Comparison of ENCODE assay signal across 39 cellular contexts in the genomic region with DNA sequence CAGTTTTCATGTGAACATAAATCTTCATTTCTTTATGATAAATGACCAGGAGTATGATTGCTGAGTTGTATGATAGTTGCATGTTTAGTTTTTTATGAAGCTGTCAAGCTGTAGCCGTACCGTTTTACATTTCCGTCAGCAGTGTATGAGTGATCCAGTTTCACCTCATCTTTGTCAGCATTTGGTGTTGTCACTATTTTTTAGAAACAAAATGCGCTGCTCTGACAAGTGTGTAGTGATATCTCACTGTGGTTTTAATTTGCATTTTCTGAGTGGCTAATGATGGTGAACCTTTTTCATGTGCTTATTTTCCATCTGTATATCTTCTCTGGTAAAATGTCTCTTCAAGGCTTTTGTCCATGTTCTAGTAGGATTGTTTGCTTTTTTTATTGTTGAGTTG. TPM values are rescaled to one million over a fixed set of nuclear protein-coding genes. Genes with fewer than 3 reads are reported as not detected.
"Had no signal": no experiment of that assay in that cellular context is flagged by ENCODE, and none has a peak within 500 bp of the region (broad histone marks: within the 10 kb centered on the region; RNA-seq: fewer than 3 reads in every experiment).

No MANE protein-coding gene starts in this region.

- H3K4me3 ChIP-seq: adrenal gland, body of pancreas, esophagus squamous epithelium had no signal

- H3K4me1 Mint-ChIP-seq: activated CD4-positive, alpha-beta T cell treated with anti-CD3 and anti-CD28 coated beads for 36 hours; activated CD4-positive, alpha-beta T cell treated with anti-CD3 and anti-CD28 coated beads, Interleukin-2, amount 10 ng/mL, durations not matched to agents 24 days and 14 days; activated CD8-positive, alpha-beta memory T cell treated with anti-CD3 and anti-CD28 coated beads, Interleukin-2, amount 10 ng/mL, durations not matched to agents 7 days and 5 days; activated naive CD4-positive, alpha-beta T cell treated with anti-CD3 and anti-CD28 coated beads, Interleukin-2, amount 50 U/mL, for 24 hours; activated naive CD8-positive, alpha-beta T cell treated with anti-CD3 and anti-CD28 coated beads for 36 hours; activated naive CD8-positive, alpha-beta T cell treated with anti-CD3 and anti-CD28 coated beads, Interleukin-2, amount 50 U/mL, for 24 hours; T-helper 17 cell had no signal

- ATAC-seq: activated CD4-positive, alpha-beta T cell treated with anti-CD3 and anti-CD28 coated beads for 36 hours; activated CD8-positive, alpha-beta memory T cell treated with anti-CD3 and anti-CD28 coated beads, Interleukin-2, amount 10 ng/mL, durations not matched to agents 7 days and 5 days; activated CD8-positive, alpha-beta T cell treated with anti-CD3 and anti-CD28 coated beads, Interleukin-2, amount 10 ng/mL, durations not matched to agents 7 days and 5 days; activated naive CD8-positive, alpha-beta T cell treated with anti-CD3 and anti-CD28 coated beads, Interleukin-2, amount 50 U/mL, for 24 hours; body of pancreas; T-helper 17 cell had no signal

- H3K9me3 ChIP-seq: adrenal gland, body of pancreas had no signal

- H3K4me3 Mint-ChIP-seq: activated CD4-positive, alpha-beta memory T cell treated with anti-CD3 and anti-CD28 coated beads for 36 hours; activated CD4-positive, alpha-beta T cell treated with anti-CD3 and anti-CD28 coated beads for 36 hours; activated CD4-positive, alpha-beta T cell treated with anti-CD3 and anti-CD28 coated beads, Interleukin-2, amount 10 ng/mL, durations not matched to agents 24 days and 14 days; activated CD8-positive, alpha-beta memory T cell treated with anti-CD3 and anti-CD28 coated beads, Interleukin-2, amount 10 ng/mL, durations not matched to agents 7 days and 5 days; activated CD8-positive, alpha-beta T cell treated with anti-CD3 and anti-CD28 coated beads, Interleukin-2, amount 10 ng/mL, durations not matched to agents 7 days and 5 days; activated naive CD4-positive, alpha-beta T cell treated with anti-CD3 and anti-CD28 coated beads for 36 hours; activated naive CD4-positive, alpha-beta T cell treated with anti-CD3 and anti-CD28 coated beads, Interleukin-2, amount 50 U/mL, for 24 hours; activated naive CD8-positive, alpha-beta T cell treated with anti-CD3 and anti-CD28 coated beads for 36 hours; activated naive CD8-positive, alpha-beta T cell treated with anti-CD3 and anti-CD28 coated beads, Interleukin-2, amount 50 U/mL, for 24 hours; activated T-helper 1 cell treated with anti-CD3 and anti-CD28 coated beads, Interleukin-12 subunit alpha, Interleukin-12 subunit beta, Interleukin-2, Interleukin-4 antibody, amounts not matched to agents 30 ng/mL and 10 ng/mL and 1 ng/mL, durations not matched to agents 14 hours and 24 hours and 36 hours; T-helper 17 cell; T-helper 2 cell treated with Interferon-gamma antibody and Interleukin-4, amounts not matched to agents 5 μg/mL and 100 μg/mL, for 36 hours had no signal

- H3K27me3 Mint-ChIP-seq: activated CD4-positive, alpha-beta memory T cell treated with anti-CD3 and anti-CD28 coated beads for 36 hours; activated CD4-positive, alpha-beta T cell treated with anti-CD3 and anti-CD28 coated beads, Interleukin-2, amount 10 ng/mL, durations not matched to agents 24 days and 14 days; activated CD8-positive, alpha-beta memory T cell treated with anti-CD3 and anti-CD28 coated beads, Interleukin-2, amount 10 ng/mL, durations not matched to agents 7 days and 5 days; activated naive CD8-positive, alpha-beta T cell treated with anti-CD3 and anti-CD28 coated beads for 36 hours; activated naive CD8-positive, alpha-beta T cell treated with anti-CD3 and anti-CD28 coated beads, Interleukin-2, amount 50 U/mL, for 24 hours; T-helper 17 cell had no signal

- H3K9me3 Mint-ChIP-seq: activated CD4-positive, alpha-beta T cell treated with anti-CD3 and anti-CD28 coated beads, Interleukin-2, amount 10 ng/mL, durations not matched to agents 24 days and 14 days; activated naive CD4-positive, alpha-beta T cell treated with anti-CD3 and anti-CD28 coated beads for 36 hours; activated naive CD4-positive, alpha-beta T cell treated with anti-CD3 and anti-CD28 coated beads, Interleukin-2, amount 50 U/mL, for 24 hours; activated naive CD8-positive, alpha-beta T cell treated with anti-CD3 and anti-CD28 coated beads for 36 hours; activated naive CD8-positive, alpha-beta T cell treated with anti-CD3 and anti-CD28 coated beads, Interleukin-2, amount 50 U/mL, for 24 hours; activated T-helper 1 cell treated with anti-CD3 and anti-CD28 coated beads, Interleukin-12 subunit alpha, Interleukin-12 subunit beta, Interleukin-2, Interleukin-4 antibody, amounts not matched to agents 30 ng/mL and 10 ng/mL and 1 ng/mL, durations not matched to agents 14 hours and 24 hours and 36 hours; T-helper 2 cell treated with Interferon-gamma antibody and Interleukin-4, amounts not matched to agents 5 μg/mL and 100 μg/mL, for 36 hours had no signal

- H3K27ac ChIP-seq: adrenal gland, body of pancreas, epithelial cell of prostate, esophagus squamous epithelium had no signal

- FAIRE-seq: colon, endometrium, endothelial cell of umbilical vein had no signal

- DNase-seq: activated CD4-positive, alpha-beta memory T cell treated with anti-CD3 and anti-CD28 coated beads for 36 hours; activated CD4-positive, alpha-beta T cell treated with anti-CD3 and anti-CD28 coated beads for 36 hours; activated CD4-positive, alpha-beta T cell treated with anti-CD3 and anti-CD28 coated beads, Interleukin-2, amount 10 ng/mL, durations not matched to agents 24 days and 14 days; activated CD4-positive, CD25-positive, alpha-beta regulatory T cell; activated CD4-positive, CD25-positive, alpha-beta regulatory T cell treated with anti-CD3 and anti-CD28 coated beads, Interleukin-2, amount 50 U/mL, for 72 hours; activated CD8-positive, alpha-beta memory T cell treated with anti-CD3 and anti-CD28 coated beads, Interleukin-2, amount 10 ng/mL, durations not matched to agents 7 days and 5 days; activated CD8-positive, alpha-beta memory T cell treated with anti-CD3 and anti-CD28 coated beads, Interleukin-2, amount 50 U/mL, for 4 hours; activated CD8-positive, alpha-beta T cell treated with anti-CD3 and anti-CD28 coated beads, Interleukin-2, amount 10 ng/mL, durations not matched to agents 7 days and 5 days; activated effector memory CD4-positive, alpha-beta T cell treated with anti-CD3 and anti-CD28 coated beads, Interleukin-2, amount 50 U/mL, for 16 hours; activated naive CD4-positive, alpha-beta T cell treated with anti-CD3 and anti-CD28 coated beads for 36 hours; activated naive CD8-positive, alpha-beta T cell treated with anti-CD3 and anti-CD28 coated beads for 36 hours; activated naive CD8-positive, alpha-beta T cell treated with anti-CD3 and anti-CD28 coated beads, Interleukin-2, amount 50 U/mL, for 24 hours; activated T-cell treated with anti-CD3 and anti-CD28 coated beads, Interleukin-2, amount 50 U/mL, for 1 hour; activated T-cell treated with anti-CD3 and anti-CD28 coated beads, Interleukin-2, amount 50 U/mL, for 48 hours; adrenal gland; amygdala; aorta; body of pancreas; caudate nucleus; cortex of kidney; dermis blood vessel endothelial cell; effector CD8-positive, alpha-beta T cell; esophagus squamous epithelium; head of caudate nucleus; T-helper 1 cell; T-helper 17 cell had no signal

- H3K27ac Mint-ChIP-seq: activated CD4-positive, alpha-beta memory T cell treated with anti-CD3 and anti-CD28 coated beads for 36 hours; activated CD4-positive, alpha-beta T cell treated with anti-CD3 and anti-CD28 coated beads for 36 hours; activated CD4-positive, alpha-beta T cell treated with anti-CD3 and anti-CD28 coated beads, Interleukin-2, amount 10 ng/mL, durations not matched to agents 24 days and 14 days; activated CD8-positive, alpha-beta memory T cell treated with anti-CD3 and anti-CD28 coated beads, Interleukin-2, amount 10 ng/mL, durations not matched to agents 7 days and 5 days; activated CD8-positive, alpha-beta T cell treated with anti-CD3 and anti-CD28 coated beads, Interleukin-2, amount 10 ng/mL, durations not matched to agents 7 days and 5 days; activated naive CD4-positive, alpha-beta T cell treated with anti-CD3 and anti-CD28 coated beads for 36 hours; activated naive CD4-positive, alpha-beta T cell treated with anti-CD3 and anti-CD28 coated beads, Interleukin-2, amount 50 U/mL, for 24 hours; activated naive CD8-positive, alpha-beta T cell treated with anti-CD3 and anti-CD28 coated beads for 36 hours; activated naive CD8-positive, alpha-beta T cell treated with anti-CD3 and anti-CD28 coated beads, Interleukin-2, amount 50 U/mL, for 24 hours; activated T-helper 1 cell treated with anti-CD3 and anti-CD28 coated beads, Interleukin-12 subunit alpha, Interleukin-12 subunit beta, Interleukin-2, Interleukin-4 antibody, amounts not matched to agents 30 ng/mL and 10 ng/mL and 1 ng/mL, durations not matched to agents 14 hours and 24 hours and 36 hours; activated T-helper 2 cell treated with anti-CD3 and anti-CD28 coated beads, Interferon-gamma antibody, Interleukin-2, Interleukin-4, amounts not matched to agents 10 μg/mL and 5 μg/mL and 100 μg/mL, durations not matched to agents 14 hours and 24 hours and 36 hours; T-helper 17 cell; T-helper 2 cell treated with Interferon-gamma antibody and Interleukin-4, amounts not matched to agents 5 μg/mL and 100 μg/mL, for 36 hours had no signal

- H3K36me3 Mint-ChIP-seq: activated CD4-positive, alpha-beta memory T cell treated with anti-CD3 and anti-CD28 coated beads for 36 hours; activated CD8-positive, alpha-beta memory T cell treated with anti-CD3 and anti-CD28 coated beads, Interleukin-2, amount 10 ng/mL, durations not matched to agents 7 days and 5 days; activated naive CD4-positive, alpha-beta T cell treated with anti-CD3 and anti-CD28 coated beads, Interleukin-2, amount 50 U/mL, for 24 hours; activated naive CD8-positive, alpha-beta T cell treated with anti-CD3 and anti-CD28 coated beads for 36 hours had no signal

- H3K27me3 ChIP-seq: adrenal gland, body of pancreas, esophagus squamous epithelium had no signal

- H3K4me1 ChIP-seq: adrenal gland, body of pancreas, esophagus squamous epithelium had no signal

- H3K36me3 ChIP-seq: adrenal gland, esophagus squamous epithelium had no signal

RNA-seq across cellular contexts. Expression of a gene that starts 6.7 kb away (rescaled TPM):
- total RNA-seq: activated CD4-positive, alpha-beta memory T cell treated with anti-CD3 and anti-CD28 coated beads for 36 hours; activated CD4-positive, alpha-beta T cell treated with anti-CD3 and anti-CD28 coated beads for 36 hours; activated CD4-positive, alpha-beta T cell treated with anti-CD3 and anti-CD28 coated beads, Interleukin-2, amount 10 ng/mL, durations not matched to agents 24 days and 14 days; activated CD8-positive, alpha-beta memory T cell treated with anti-CD3 and anti-CD28 coated beads for 36 hours; activated CD8-positive, alpha-beta memory T cell treated with anti-CD3 and anti-CD28 coated beads, Interleukin-2, amount 10 ng/mL, durations not matched to agents 7 days and 5 days; activated CD8-positive, alpha-beta T cell treated with anti-CD3 and anti-CD28 coated beads, Interleukin-2, amount 10 ng/mL, durations not matched to agents 7 days and 5 days; activated naive CD4-positive, alpha-beta T cell treated with anti-CD3 and anti-CD28 coated beads for 36 hours; activated naive CD8-positive, alpha-beta T cell treated with anti-CD3 and anti-CD28 coated beads for 36 hours; activated T-helper 1 cell treated with anti-CD3 and anti-CD28 coated beads, Interleukin-12 subunit alpha, Interleukin-12 subunit beta, Interleukin-2, Interleukin-4 antibody, amounts not matched to agents 30 ng/mL and 10 ng/mL and 1 ng/mL, durations not matched to agents 14 hours and 24 hours and 36 hours; activated T-helper 2 cell treated with anti-CD3 and anti-CD28 coated beads, Interferon-gamma antibody, Interleukin-2, Interleukin-4, amounts not matched to agents 10 μg/mL and 5 μg/mL and 100 μg/mL, durations not matched to agents 14 hours and 24 hours and 36 hours; adrenal gland; aorta; body of pancreas; chondrocyte; dermis blood vessel endothelial cell; endothelial cell of umbilical vein; esophagus squamous epithelium; fibroblast of lung; fibroblast of villous mesenchyme; T-helper 17 cell had no signal
- polyA plus RNA-seq: adrenal gland, aorta, endothelial cell of umbilical vein, esophagus, fibroblast of lung had no signal

RNA-seq across cellular contexts. Expression of a gene that starts 38.6 kb away (rescaled TPM):
- total RNA-seq: activated CD4-positive, alpha-beta memory T cell treated with anti-CD3 and anti-CD28 coated beads for 36 hours; activated CD4-positive, alpha-beta T cell treated with anti-CD3 and anti-CD28 coated beads for 36 hours; activated CD4-positive, alpha-beta T cell treated with anti-CD3 and anti-CD28 coated beads, Interleukin-2, amount 10 ng/mL, durations not matched to agents 24 days and 14 days; activated CD8-positive, alpha-beta memory T cell treated with anti-CD3 and anti-CD28 coated beads for 36 hours; activated CD8-positive, alpha-beta memory T cell treated with anti-CD3 and anti-CD28 coated beads, Interleukin-2, amount 10 ng/mL, durations not matched to agents 7 days and 5 days; activated CD8-positive, alpha-beta T cell treated with anti-CD3 and anti-CD28 coated beads, Interleukin-2, amount 10 ng/mL, durations not matched to agents 7 days and 5 days; activated naive CD4-positive, alpha-beta T cell treated with anti-CD3 and anti-CD28 coated beads for 36 hours; activated naive CD8-positive, alpha-beta T cell treated with anti-CD3 and anti-CD28 coated beads for 36 hours; activated T-helper 1 cell treated with anti-CD3 and anti-CD28 coated beads, Interleukin-12 subunit alpha, Interleukin-12 subunit beta, Interleukin-2, Interleukin-4 antibody, amounts not matched to agents 30 ng/mL and 10 ng/mL and 1 ng/mL, durations not matched to agents 14 hours and 24 hours and 36 hours; activated T-helper 2 cell treated with anti-CD3 and anti-CD28 coated beads, Interferon-gamma antibody, Interleukin-2, Interleukin-4, amounts not matched to agents 10 μg/mL and 5 μg/mL and 100 μg/mL, durations not matched to agents 14 hours and 24 hours and 36 hours; adrenal gland; aorta; body of pancreas; chondrocyte; dermis blood vessel endothelial cell; endothelial cell of umbilical vein; esophagus squamous epithelium; fibroblast of lung; fibroblast of villous mesenchyme; T-helper 17 cell had no signal
- polyA plus RNA-seq: aorta, endothelial cell of umbilical vein, esophagus, fibroblast of lung had no signal

RNA-seq across cellular contexts. Expression of a gene that starts 53.7 kb away (rescaled TPM):
- total RNA-seq: activated CD4-positive, alpha-beta memory T cell treated with anti-CD3 and anti-CD28 coated beads for 36 hours; activated CD4-positive, alpha-beta T cell treated with anti-CD3 and anti-CD28 coated beads for 36 hours; activated CD4-positive, alpha-beta T cell treated with anti-CD3 and anti-CD28 coated beads, Interleukin-2, amount 10 ng/mL, durations not matched to agents 24 days and 14 days; activated CD8-positive, alpha-beta memory T cell treated with anti-CD3 and anti-CD28 coated beads for 36 hours; activated CD8-positive, alpha-beta memory T cell treated with anti-CD3 and anti-CD28 coated beads, Interleukin-2, amount 10 ng/mL, durations not matched to agents 7 days and 5 days; activated CD8-positive, alpha-beta T cell treated with anti-CD3 and anti-CD28 coated beads, Interleukin-2, amount 10 ng/mL, durations not matched to agents 7 days and 5 days; activated naive CD4-positive, alpha-beta T cell treated with anti-CD3 and anti-CD28 coated beads for 36 hours; activated naive CD8-positive, alpha-beta T cell treated with anti-CD3 and anti-CD28 coated beads for 36 hours; activated T-helper 1 cell treated with anti-CD3 and anti-CD28 coated beads, Interleukin-12 subunit alpha, Interleukin-12 subunit beta, Interleukin-2, Interleukin-4 antibody, amounts not matched to agents 30 ng/mL and 10 ng/mL and 1 ng/mL, durations not matched to agents 14 hours and 24 hours and 36 hours; activated T-helper 2 cell treated with anti-CD3 and anti-CD28 coated beads, Interferon-gamma antibody, Interleukin-2, Interleukin-4, amounts not matched to agents 10 μg/mL and 5 μg/mL and 100 μg/mL, durations not matched to agents 14 hours and 24 hours and 36 hours; adrenal gland; aorta; body of pancreas; chondrocyte; dermis blood vessel endothelial cell; endothelial cell of umbilical vein; esophagus squamous epithelium; fibroblast of lung; fibroblast of villous mesenchyme; T-helper 17 cell had no signal
- polyA plus RNA-seq: adrenal gland, aorta, endothelial cell of umbilical vein, esophagus, fibroblast of lung had no signal
